Comparison of ENCODE assay signal across 11 cellular contexts in the genomic region with DNA sequence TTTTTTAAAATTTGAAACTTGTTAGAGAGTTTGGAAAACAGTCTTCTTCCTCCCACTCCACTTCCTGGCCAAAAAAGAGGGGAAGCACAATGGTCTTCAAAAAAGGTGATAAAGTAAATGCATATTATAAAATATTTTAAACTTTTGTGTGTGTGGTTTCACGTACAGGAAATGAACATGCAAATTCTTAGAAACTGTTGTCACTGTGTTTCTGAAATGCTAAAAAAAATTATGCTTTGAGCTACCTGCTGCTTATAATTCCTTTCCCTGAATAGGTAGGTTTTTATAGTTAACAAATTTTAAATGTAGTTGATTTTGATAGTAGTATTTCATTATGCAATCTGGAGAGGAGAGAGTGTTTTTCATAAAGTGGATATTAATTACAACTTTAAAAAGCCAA. TPM values are rescaled to one million over a fixed set of nuclear protein-coding genes. Genes with fewer than 3 reads are reported as not detected.
DNase-seq lines count a peak whose midpoint lies in the region; ATAC-seq and TF ChIP-seq lines count a peak whose summit lies in the region.
"Had no signal": no experiment of that assay in that cellular context is flagged by ENCODE, and none has a peak within 500 bp of the region (broad histone marks: within the 10 kb centered on the region; RNA-seq: fewer than 3 reads in every experiment).

No MANE protein-coding gene starts in this region.

- H3K9me3 ChIP-seq in CD8-positive, alpha-beta memory T cell (ENCODE audit: low read length) = no peaks in the 10 kb centered on the region
- H3K9me3 ChIP-seq in KOPT-K1 (ENCODE audit: insufficient read depth, low read length, poor library complexity, severe bottlenecking) = peaks cover 21% of the 10 kb centered on the region
- H3K9me3 ChIP-seq in ascending aorta = no peaks in the 10 kb centered on the region

- no peak for TF ChIP-seq CTCF in ascending aorta (IDR thresholded peaks at IDR 0.05)

- CTCF ChIA-PET in CD8-positive, alpha-beta memory T cell (lab: Charles Lee) = interaction anchor here (1.1 to 2.5 kb wide), 2 partner anchors 56 to 73 kb away, joined by 3 to 12 read pairs; a partner anchor contains a TSS

- POLR2A ChIA-PET in CD8-positive, alpha-beta memory T cell (lab: Charles Lee) = no interaction called here

- intact Hi-C loops in ascending aorta (cut with DNase I) = no loop called here

- peak overlapping the region; percentile 45 for H3K4me3 ChIP-seq in CD8-positive, alpha-beta memory T cell (ENCODE audit: low read length)
- peak overlapping the region; percentile 37 to 84 for H3K4me3 ChIP-seq in ascending aorta

- peaks cover 0 to 4% (median 0%) of the 10 kb centered on the region in 5 donors for H3K9me3 Mint-ChIP-seq in CD8-positive, alpha-beta memory T cell
- peaks cover 0 to 6% (median 0%) of the 10 kb centered on the region in 7 donors for H3K9me3 Mint-ChIP-seq in naive B cell

- no peaks in the 10 kb centered on the region for H3K36me3 ChIP-seq in CD8-positive, alpha-beta memory T cell (ENCODE audit: insufficient read depth, low read length)
- H3K36me3 ChIP-seq in KOPT-K1 (ENCODE audit: insufficient read depth, low read length) (peaks cover 9% of the 10 kb centered on the region), ascending aorta (no peaks in the 10 kb centered on the region)

- H3K27ac Mint-ChIP-seq in CD8-positive, alpha-beta memory T cell = peak overlapping the region; percentile 86 to 99 (median 93)
- H3K27ac Mint-ChIP-seq in naive B cell = peak overlapping the region; percentile 75 to 93 (median 90)

- peaks cover 0 to 2% of the 10 kb centered on the region in 2 donors for H3K27me3 Mint-ChIP-seq in CD8-positive, alpha-beta memory T cell
- no peaks in the 10 kb centered on the region for H3K27me3 Mint-ChIP-seq in naive B cell

- H3K27me3 ChIP-seq in CD8-positive, alpha-beta memory T cell (ENCODE audit: insufficient read depth, low read length, poor library complexity, severe bottlenecking) = no peaks in the 10 kb centered on the region
- H3K27me3 ChIP-seq in ascending aorta = no peaks in the 10 kb centered on the region

- peak overlapping the region; percentile 79 to 99 (median 97) for H3K4me3 Mint-ChIP-seq in CD8-positive, alpha-beta memory T cell
- peak overlapping the region; percentile 68 to 99 (median 88) for H3K4me3 Mint-ChIP-seq in naive B cell

- H3K4me1 ChIP-seq in CD8-positive, alpha-beta memory T cell (ENCODE audit: insufficient read depth, low read length) = peaks cover 45% of the 10 kb centered on the region
- H3K4me1 ChIP-seq in ascending aorta = peaks cover 4 to 31% of the 10 kb centered on the region in 2 donors

- H3K4me1 Mint-ChIP-seq in CD8-positive, alpha-beta memory T cell = peaks cover 72 to 86% (median 77%) of the 10 kb centered on the region in 3 donors
- H3K4me1 Mint-ChIP-seq in naive B cell = peaks cover 38 to 87% (median 62%) of the 10 kb centered on the region in 3 donors

- peak overlapping the region; percentile 58 for H3K27ac ChIP-seq in CD8-positive, alpha-beta memory T cell (ENCODE audit: low read depth, low read length)
- H3K27ac ChIP-seq in KOPT-K1 (ENCODE audit: low read depth, low read length, poor library complexity, severe bottlenecking) (peak overlapping the region; percentile 87), ascending aorta (no peak overlapping the region)

- peaks cover 0 to 32% (median 4%) of the 10 kb centered on the region in 3 donors for H3K36me3 Mint-ChIP-seq in CD8-positive, alpha-beta memory T cell
- peaks cover 10 to 12% of the 10 kb centered on the region in 2 donors for H3K36me3 Mint-ChIP-seq in naive B cell

- ATAC-seq in naive B cell (ENCODE audit: low read depth in 2 of 2) (no peak), HG03565 (IDR thresholded peaks at IDR 0.05; ENCODE audit: unreplicated experiment) (no peak), GM18873 (IDR thresholded peaks at IDR 0.05; ENCODE audit: low FRiP score, unreplicated experiment) (no peak)

- peak in 2 of 5 donors; percentile 14 to 31 for DNase-seq in CD8-positive, alpha-beta memory T cell
- DNase-seq in ascending aorta (ENCODE audit: low spot score in 2 of 2) = no peak
- no peak for DNase-seq in naive B cell
- no peak for DNase-seq in NCI-H1694 treated with DMSO at 0.1 percent for 48 hours (lab: John Stamatoyannopoulos, UW)
- no peak for DNase-seq in DMS153 (lab: John Stamatoyannopoulos, UW)
- DNase-seq: DMS79 treated with DMSO at 0.1 percent for 48 hours, NCI-H2171, SHP77 had no signal

RNA-seq across cellular contexts. Expression of a gene that starts 3.0 kb away (rescaled TPM):
- 10 to 100 TPM; 50.4 to 54.7 TPM for total RNA-seq in CD8-positive, alpha-beta memory T cell
- polyA plus RNA-seq in CD8-positive, alpha-beta memory T cell = 103 TPM
- total RNA-seq in ascending aorta = 34.3 TPM
- polyA plus RNA-seq in naive B cell (ENCODE audit: low read depth in 6 of 6) = 10 to 100 TPM; 54.2 to 68.4 (median 59.5) TPM

RNA-seq across cellular contexts. Expression of a gene that starts 3.5 kb away (rescaled TPM):
- 10 to 100 TPM; 58.7 to 64.5 TPM for total RNA-seq in CD8-positive, alpha-beta memory T cell
- polyA plus RNA-seq in CD8-positive, alpha-beta memory T cell = 22.3 TPM
- total RNA-seq in ascending aorta = 47.5 TPM
- polyA plus RNA-seq in naive B cell (ENCODE audit: low read depth in 6 of 6) = 10 to 100 TPM in 4 of 6 donors, 1 to 10 TPM in 2; 5.0 to 23.3 (median 14.7) TPM

Comparison
In these comparisons a context has a peak if more than half of its experiments do, and no peak if none do; other contexts are left out.
1. H3K27ac ChIP-seq: peak in CD8-positive, alpha-beta memory T cell (single experiment) and KOPT-K1 (single experiment); none in ascending aorta (0 of 2).